In genomic region chr3:156873906-156874305, GRCh38 we compare ENCODE assay signal across 24 cellular contexts.
"Had no signal": no experiment of that assay in that cellular context is flagged by ENCODE, and none has a peak within 500 bp of the region (broad histone marks: within the 10 kb centered on the region; RNA-seq: fewer than 3 reads in every experiment).

No MANE protein-coding gene starts in this region.

- H3K27me3 ChIP-seq: SJSA1 had no signal

- H3K27ac ChIP-seq: HL-60, KMS-11, SJSA1, SK-N-MC had no signal

- H3K4me3 ChIP-seq: SJSA1, SK-N-MC had no signal

- H3K4me2 ChIP-seq: KMS-11 had no signal

- FAIRE-seq: HTR-8/SVneo, RCC 7860 had no signal

- H3K36me3 ChIP-seq: SJSA1 had no signal

- H3K4me1 ChIP-seq: SJSA1 had no signal

- DNase-seq: IMR-90, MV-4-11, NCI-H1048, NCI-H1105, NCI-H1417, NCI-H187, NCI-H2029, NCI-H2081 treated with DMSO at 0.1 percent for 48 hours, NCI-H2171, NCI-H226, NCI-H446, NCI-H510A, NCI-H524 treated with DMSO at 0.1 percent for 48 hours, NCI-H69, NCI-H774, Right ventricle myocardium superior, RPMI8226, SIG-M5 had no signal

- H3K9ac ChIP-seq: KMS-11 had no signal
